Comparison of ENCODE assay signal across 1 cellular context in genomic region chr2:38020359-38021069, GRCh38. TPM values are rescaled to one million over a fixed set of nuclear protein-coding genes. Genes with fewer than 3 reads are reported as not detected.
"Had no signal": no experiment of that assay in that cellular context is flagged by ENCODE, and none has a peak within 500 bp of the region (broad histone marks: within the 10 kb centered on the region; RNA-seq: fewer than 3 reads in every experiment).

No MANE protein-coding gene starts in this region.

RNA-seq across cellular contexts. Expression of gene CYP1B1, which starts 55.4 kb away (rescaled TPM):
- total RNA-seq: cardiac muscle cell had no signal
